2 cellular contexts compared by ENCODE assay signal in genomic region chr17:41322264-41322902, GRCh38.
A peak's percentile ranks its signal among the peaks of the same experiment; 100 is the strongest.
TF ChIP-seq lines count a peak whose summit lies in the region.

No MANE protein-coding gene starts in this region.

TF ChIP-seq in GM12891, 5 proteins besides CTCF, POLR2A, EP300 and RAD21:
- TF ChIP-seq SPI1 (IDR thresholded peaks at IDR 0.05; ENCODE audit: low read depth, low read length) = no peak
- no peak for TF ChIP-seq POU2F2 (IDR thresholded peaks at IDR 0.05; ENCODE audit: low read depth, low read length)
- TF ChIP-seq PAX5 (IDR thresholded peaks at IDR 0.05; ENCODE audit: insufficient read depth, low read length, severe bottlenecking) = no peak
- TF ChIP-seq POLR2AphosphoS5 (IDR thresholded peaks at IDR 0.05; ENCODE audit: low read depth, low read length) = no peak
- TF ChIP-seq TAF1 (IDR thresholded peaks at IDR 0.05; ENCODE audit: low read depth, low read length) = no peak

TF ChIP-seq in HepG2, 621 proteins besides CTCF, POLR2A, EP300 and RAD21:
- TF ChIP-seq SKI (IDR thresholded peaks at IDR 0.05; ENCODE audit: partially characterized antibody) (no peak), BRD4 (CRISPR knock-in tag; IDR thresholded peaks at IDR 0.05) (no peak), HMG20A (CRISPR knock-in tag; IDR thresholded peaks at IDR 0.05; ENCODE audit: borderline replicate concordance) (no peak), SMAD3 (CRISPR knock-in tag; IDR thresholded peaks at IDR 0.05) (0 out of 2 replicates have a peak, but pooled peaks have one; percentile 13), ZBTB7B (CRISPR knock-in tag; IDR thresholded peaks at IDR 0.05) (no peak), SMC3 (IDR thresholded peaks at IDR 0.05; ENCODE audit: low read length) (peak; percentile 89), BATF2 (CRISPR knock-in tag; IDR thresholded peaks at IDR 0.05) (no peak), KAT8 (CRISPR knock-in tag; IDR thresholded peaks at IDR 0.05) (no peak), HOXA7 (CRISPR knock-in tag; IDR thresholded peaks at IDR 0.05) (no peak), KLF16 (CRISPR knock-in tag; IDR thresholded peaks at IDR 0.05) (0 out of 4 replicates have a peak, but pooled peaks of 1 of the 2 experiments have one; percentile 5), ARNT2 (CRISPR knock-in tag; IDR thresholded peaks at IDR 0.05; ENCODE audit: low read depth) (no peak), ZNF3 (CRISPR knock-in tag; IDR thresholded peaks at IDR 0.05) (no peak), STAG1 (CRISPR knock-in tag; IDR thresholded peaks at IDR 0.05) (peak; percentile 80), ZNF775 (CRISPR knock-in tag; IDR thresholded peaks at IDR 0.05; ENCODE audit: borderline replicate concordance) (no peak), GATAD2A (CRISPR knock-in tag; IDR thresholded peaks at IDR 0.05) (no peak), CEBPG (CRISPR knock-in tag; IDR thresholded peaks at IDR 0.05) (peak; percentile 33; the same call in 1 of the 2 replicates), SRF (IDR thresholded peaks at IDR 0.05; ENCODE audit: low read depth, low read length) (no peak)
- TF ChIP-seq, protein P1, sequence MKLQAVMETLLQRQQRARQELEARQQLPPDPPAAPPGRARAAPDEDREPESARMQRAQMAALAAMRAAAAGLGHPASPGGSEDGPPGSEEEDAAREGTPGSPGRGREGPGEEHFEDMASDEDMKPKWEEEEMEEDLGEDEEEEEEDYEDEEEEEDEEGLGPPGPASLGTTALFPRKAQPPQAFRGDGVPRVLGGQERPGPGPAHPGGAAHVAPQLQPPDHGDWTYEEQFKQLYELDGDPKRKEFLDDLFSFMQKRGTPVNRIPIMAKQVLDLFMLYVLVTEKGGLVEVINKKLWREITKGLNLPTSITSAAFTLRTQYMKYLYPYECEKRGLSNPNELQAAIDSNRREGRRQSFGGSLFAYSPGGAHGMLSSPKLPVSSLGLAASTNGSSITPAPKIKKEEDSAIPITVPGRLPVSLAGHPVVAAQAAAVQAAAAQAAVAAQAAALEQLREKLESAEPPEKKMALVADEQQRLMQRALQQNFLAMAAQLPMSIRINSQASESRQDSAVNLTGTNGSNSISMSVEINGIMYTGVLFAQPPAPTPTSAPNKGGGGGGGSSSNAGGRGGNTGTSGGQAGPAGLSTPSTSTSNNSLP (IDR thresholded peaks at IDR 0.05; ENCODE audit: low read depth, low read length) = peak; percentile 52; the same call in 1 of the 2 replicates
- TF ChIP-seq, protein P2, sequence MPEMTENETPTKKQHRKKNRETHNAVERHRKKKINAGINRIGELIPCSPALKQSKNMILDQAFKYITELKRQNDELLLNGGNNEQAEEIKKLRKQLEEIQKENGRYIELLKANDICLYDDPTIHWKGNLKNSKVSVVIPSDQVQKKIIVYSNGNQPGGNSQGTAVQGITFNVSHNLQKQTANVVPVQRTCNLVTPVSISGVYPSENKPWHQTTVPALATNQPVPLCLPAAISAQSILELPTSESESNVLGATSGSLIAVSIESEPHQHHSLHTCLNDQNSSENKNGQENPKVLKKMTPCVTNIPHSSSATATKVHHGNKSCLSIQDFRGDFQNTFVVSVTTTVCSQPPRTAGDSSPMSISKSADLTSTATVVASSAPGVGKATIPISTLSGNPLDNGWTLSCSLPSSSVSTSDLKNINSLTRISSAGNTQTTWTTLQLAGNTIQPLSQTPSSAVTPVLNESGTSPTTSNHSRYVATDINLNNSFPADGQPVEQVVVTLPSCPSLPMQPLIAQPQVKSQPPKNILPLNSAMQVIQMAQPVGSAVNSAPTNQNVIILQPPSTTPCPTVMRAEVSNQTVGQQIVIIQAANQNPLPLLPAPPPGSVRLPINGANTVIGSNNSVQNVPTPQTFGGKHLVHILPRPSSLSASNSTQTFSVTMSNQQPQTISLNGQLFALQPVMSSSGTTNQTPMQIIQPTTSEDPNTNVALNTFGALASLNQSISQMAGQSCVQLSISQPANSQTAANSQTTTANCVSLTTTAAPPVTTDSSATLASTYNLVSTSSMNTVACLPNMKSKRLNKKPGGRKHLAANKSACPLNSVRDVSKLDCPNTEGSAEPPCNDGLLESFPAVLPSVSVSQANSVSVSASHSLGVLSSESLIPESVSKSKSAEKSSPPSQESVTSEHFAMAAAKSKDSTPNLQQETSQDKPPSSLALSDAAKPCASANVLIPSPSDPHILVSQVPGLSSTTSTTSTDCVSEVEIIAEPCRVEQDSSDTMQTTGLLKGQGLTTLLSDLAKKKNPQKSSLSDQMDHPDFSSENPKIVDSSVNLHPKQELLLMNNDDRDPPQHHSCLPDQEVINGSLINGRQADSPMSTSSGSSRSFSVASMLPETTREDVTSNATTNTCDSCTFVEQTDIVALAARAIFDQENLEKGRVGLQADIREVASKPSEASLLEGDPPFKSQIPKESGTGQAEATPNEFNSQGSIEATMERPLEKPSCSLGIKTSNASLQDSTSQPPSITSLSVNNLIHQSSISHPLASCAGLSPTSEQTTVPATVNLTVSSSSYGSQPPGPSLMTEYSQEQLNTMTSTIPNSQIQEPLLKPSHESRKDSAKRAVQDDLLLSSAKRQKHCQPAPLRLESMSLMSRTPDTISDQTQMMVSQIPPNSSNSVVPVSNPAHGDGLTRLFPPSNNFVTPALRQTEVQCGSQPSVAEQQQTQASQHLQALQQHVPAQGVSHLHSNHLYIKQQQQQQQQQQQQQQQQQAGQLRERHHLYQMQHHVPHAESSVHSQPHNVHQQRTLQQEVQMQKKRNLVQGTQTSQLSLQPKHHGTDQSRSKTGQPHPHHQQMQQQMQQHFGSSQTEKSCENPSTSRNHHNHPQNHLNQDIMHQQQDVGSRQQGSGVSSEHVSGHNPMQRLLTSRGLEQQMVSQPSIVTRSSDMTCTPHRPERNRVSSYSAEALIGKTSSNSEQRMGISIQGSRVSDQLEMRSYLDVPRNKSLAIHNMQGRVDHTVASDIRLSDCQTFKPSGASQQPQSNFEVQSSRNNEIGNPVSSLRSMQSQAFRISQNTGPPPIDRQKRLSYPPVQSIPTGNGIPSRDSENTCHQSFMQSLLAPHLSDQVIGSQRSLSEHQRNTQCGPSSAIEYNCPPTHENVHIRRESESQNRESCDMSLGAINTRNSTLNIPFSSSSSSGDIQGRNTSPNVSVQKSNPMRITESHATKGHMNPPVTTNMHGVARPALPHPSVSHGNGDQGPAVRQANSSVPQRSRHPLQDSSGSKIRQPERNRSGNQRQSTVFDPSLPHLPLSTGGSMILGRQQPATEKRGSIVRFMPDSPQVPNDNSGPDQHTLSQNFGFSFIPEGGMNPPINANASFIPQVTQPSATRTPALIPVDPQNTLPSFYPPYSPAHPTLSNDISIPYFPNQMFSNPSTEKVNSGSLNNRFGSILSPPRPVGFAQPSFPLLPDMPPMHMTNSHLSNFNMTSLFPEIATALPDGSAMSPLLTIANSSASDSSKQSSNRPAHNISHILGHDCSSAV (CRISPR knock-in tag; IDR thresholded peaks at IDR 0.05; ENCODE audit: borderline replicate concordance) = no peak
- TF ChIP-seq, protein P3, sequence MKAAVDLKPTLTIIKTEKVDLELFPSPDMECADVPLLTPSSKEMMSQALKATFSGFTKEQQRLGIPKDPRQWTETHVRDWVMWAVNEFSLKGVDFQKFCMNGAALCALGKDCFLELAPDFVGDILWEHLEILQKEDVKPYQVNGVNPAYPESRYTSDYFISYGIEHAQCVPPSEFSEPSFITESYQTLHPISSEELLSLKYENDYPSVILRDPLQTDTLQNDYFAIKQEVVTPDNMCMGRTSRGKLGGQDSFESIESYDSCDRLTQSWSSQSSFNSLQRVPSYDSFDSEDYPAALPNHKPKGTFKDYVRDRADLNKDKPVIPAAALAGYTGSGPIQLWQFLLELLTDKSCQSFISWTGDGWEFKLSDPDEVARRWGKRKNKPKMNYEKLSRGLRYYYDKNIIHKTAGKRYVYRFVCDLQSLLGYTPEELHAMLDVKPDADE (CRISPR knock-in tag; IDR thresholded peaks at IDR 0.05) = no peak
